9 cellular contexts compared by ENCODE assay signal in genomic region chr9:78235296-78235770, GRCh38. TPM values are rescaled to one million over a fixed set of nuclear protein-coding genes. Genes with fewer than 3 reads are reported as not detected.
DNase-seq lines count a peak whose midpoint lies in the region; ATAC-seq, FAIRE-seq and TF ChIP-seq lines count a peak whose summit lies in the region.
"Had no signal": no experiment of that assay in that cellular context is flagged by ENCODE, and none has a peak within 500 bp of the region (broad histone marks: within the 10 kb centered on the region; RNA-seq: fewer than 3 reads in every experiment).

No MANE protein-coding gene starts in this region.

- no peak for TF ChIP-seq CTCF in adrenal gland (IDR thresholded peaks at IDR 0.05)

- no peak for FAIRE-seq in small intestine (lab: Jason Lieb, UNC)

- intact Hi-C loops in adrenal gland (cut with DNase I), result no loop called here

- no peaks in the 10 kb centered on the region for H3K36me3 ChIP-seq in adrenal gland (replicated peaks in 1 of 2)
- no peaks in the 10 kb centered on the region; the same call in 1 of the 2 replicates for H3K36me3 ChIP-seq in iPS DF 6.9 (ENCODE audit: control insufficient read depth, insufficient read depth, low read length)
- H3K36me3 ChIP-seq in small intestine (ENCODE audit: control insufficient read depth in 2 of 2, insufficient read depth in 2 of 2, low read length in 2 of 2), result no peaks in the 10 kb centered on the region

- H3K36me3 Mint-ChIP-seq in stimulated activated naive CD8-positive, alpha-beta T cell treated with anti-CD3 and anti-CD28 coated beads, Interleukin-15, Interleukin-2, amounts not matched to agents 100 ng/mL and 50 ng/mL, for 24 hours (ENCODE audit: low read depth), result peaks cover 25% of the 10 kb centered on the region

- DNase-seq in stimulated activated naive CD8-positive, alpha-beta T cell treated with anti-CD3 and anti-CD28 coated beads, Interleukin-15, Interleukin-2, amounts not matched to agents 100 U/mL and 50 U/mL, for 24 hours, result no peak
- DNase-seq in adrenal gland (peak in 1 of 7 donors; percentile 7), iPS DF 6.9 (ENCODE audit: low read depth, low spot score) (no peak), small intestine (peak; percentile 12), NCI-H1694 (lab: John Stamatoyannopoulos, UW) (no peak), activated gamma-delta T cell treated with Interleukin-2 at 50 U/mL for 16 hours (no peak)

- peak overlapping the region; percentile 96 for H3K4me3 Mint-ChIP-seq in stimulated activated naive CD8-positive, alpha-beta T cell treated with anti-CD3 and anti-CD28 coated beads, Interleukin-15, Interleukin-2, amounts not matched to agents 100 ng/mL and 50 ng/mL, for 24 hours
- H3K4me3 Mint-ChIP-seq: nephron had no signal

- 2 to 4% (median 3%) methylated on average over 16 to 17 of the region's 17 CpGs for WGBS in adrenal gland, 4 donors
- no CpG with 5 or more reads among the region's 17 CpGs for WGBS in iPS DF 6.9 (ENCODE audit: insufficient coverage, insufficient read length)
- 1 to 4% (median 3%) methylated on average over 17 of the region's 17 CpGs for WGBS in small intestine, 3 donors

- ATAC-seq in stimulated activated naive CD8-positive, alpha-beta T cell treated with anti-CD3 and anti-CD28 coated beads, Interleukin-15, Interleukin-2, amounts not matched to agents 100 U/mL and 50 U/mL, for 24 hours, result no peak
- no peak for ATAC-seq in GM21529 (IDR thresholded peaks at IDR 0.05; ENCODE audit: unreplicated experiment)

- TF ChIP-seq POLR2A in adrenal gland (IDR thresholded peaks at IDR 0.05), result no peak

- H3K4me1 ChIP-seq in adrenal gland (replicated peaks in 1 of 2) (peaks cover 7 to 12% of the 10 kb centered on the region in 2 donors), iPS DF 6.9 (ENCODE audit: control insufficient read depth, insufficient read depth, low read length) (no peaks in the 10 kb centered on the region; the same call in 1 of the 2 replicates), small intestine (ENCODE audit: control insufficient read depth in 2 of 2, insufficient read depth in 1 of 2, low read depth in 1 of 2, low read length in 1 of 2) (no peaks in the 10 kb centered on the region)

- peak overlapping the region; percentile 95 for H3K27ac Mint-ChIP-seq in stimulated activated naive CD8-positive, alpha-beta T cell treated with anti-CD3 and anti-CD28 coated beads, Interleukin-15, Interleukin-2, amounts not matched to agents 100 ng/mL and 50 ng/mL, for 24 hours

- no peaks in the 10 kb centered on the region for H3K27me3 ChIP-seq in adrenal gland
- H3K27me3 ChIP-seq in iPS DF 6.9 (ENCODE audit: control insufficient read depth, insufficient read depth, low read length), result no peaks in the 10 kb centered on the region
- no peaks in the 10 kb centered on the region for H3K27me3 ChIP-seq in small intestine (ENCODE audit: control insufficient read depth in 2 of 2, insufficient read depth in 2 of 2, low read length in 2 of 2)

- no peaks in the 10 kb centered on the region for H3K9me3 Mint-ChIP-seq in stimulated activated naive CD8-positive, alpha-beta T cell treated with anti-CD3 and anti-CD28 coated beads, Interleukin-15, Interleukin-2, amounts not matched to agents 100 ng/mL and 50 ng/mL, for 24 hours
- H3K9me3 Mint-ChIP-seq: nephron had no signal

- H3K27ac ChIP-seq in adrenal gland (peak overlapping the region in 4 of 5 donors; percentile 57 to 94 (median 75)), iPS DF 6.9 (ENCODE audit: low read length) (no peak overlapping the region), small intestine (ENCODE audit: low read depth in 1 of 2, low read length in 1 of 2) (peak overlapping the region; percentile 75 to 89)

- no peaks in the 10 kb centered on the region for H3K27me3 Mint-ChIP-seq in stimulated activated naive CD8-positive, alpha-beta T cell treated with anti-CD3 and anti-CD28 coated beads, Interleukin-15, Interleukin-2, amounts not matched to agents 100 ng/mL and 50 ng/mL, for 24 hours

- H3K4me3 ChIP-seq in adrenal gland (peak overlapping the region; percentile 64 to 97 (median 84)), iPS DF 6.9 (ENCODE audit: low read length) (peak overlapping the region; percentile 70; the same call in 1 of the 2 replicates), small intestine (ENCODE audit: low read depth in 1 of 2, low read length in 2 of 2) (peak overlapping the region; percentile 77 to 91)

- H3K4me1 Mint-ChIP-seq in stimulated activated naive CD8-positive, alpha-beta T cell treated with anti-CD3 and anti-CD28 coated beads, Interleukin-15, Interleukin-2, amounts not matched to agents 100 ng/mL and 50 ng/mL, for 24 hours (ENCODE audit: low read depth), result peaks cover 45% of the 10 kb centered on the region

- H3K9me3 ChIP-seq in adrenal gland (replicated peaks in 1 of 3) (no peaks in the 10 kb centered on the region), iPS DF 6.9 (ENCODE audit: control insufficient read depth, insufficient read depth, low read length) (no peaks in the 10 kb centered on the region), small intestine (ENCODE audit: control insufficient read depth, low read depth) (no peaks in the 10 kb centered on the region)

RNA-seq across cellular contexts. Expression of gene CEP78, which starts 0.5 kb away (rescaled TPM):
- total RNA-seq in adrenal gland, result 10 to 100 TPM in 5 of 8 donors, 1 to 10 TPM in 3; 8.4 to 18.5 (median 11.1) TPM
- polyA plus RNA-seq in adrenal gland, result 1 to 10 TPM; 5.5 to 9.0 (median 6.5) TPM
- 1 to 10 TPM in 2 of 3 donors, under 1 TPM in 1; 0.81 to 9.8 (median 1.6) TPM for polyA plus RNA-seq in small intestine
